In the genomic region with DNA sequence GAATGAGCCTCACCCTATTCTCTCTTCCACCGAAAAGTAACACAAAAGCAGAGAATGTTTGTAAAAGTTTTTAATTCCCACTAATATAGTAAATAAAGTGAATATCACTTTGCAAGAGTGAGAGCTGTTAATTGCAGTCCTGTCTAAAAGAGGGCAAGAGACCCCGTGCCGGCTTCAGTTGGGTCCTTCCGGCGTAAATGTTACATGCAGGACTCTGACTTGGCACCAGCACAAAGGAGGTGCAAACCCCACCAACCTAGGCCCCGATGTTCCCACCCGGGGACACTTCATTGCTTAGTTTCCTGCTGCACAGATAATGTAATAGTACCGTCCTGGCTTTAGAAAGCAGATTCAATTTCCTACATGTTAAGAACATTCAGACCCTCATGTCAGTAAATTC, we compare ENCODE assay signal across 1 cellular context.
TF ChIP-seq lines count a peak whose summit lies in the region.

No MANE protein-coding gene starts in this region.

TF ChIP-seq in SK-N-SH treated with all-trans-retinoic acid at 6 μM for 48 hours, 23 proteins besides CTCF, POLR2A, EP300 and RAD21 (continued from another document):
- TF ChIP-seq ZNF565 (CRISPR knock-in tag; conservative IDR thresholded peaks at IDR 0.05; ENCODE audit: low read depth) (no peak), ZFP30 (CRISPR knock-in tag; IDR thresholded peaks at IDR 0.05) (no peak), BACH2 (CRISPR knock-in tag; IDR thresholded peaks at IDR 0.05; ENCODE audit: borderline replicate concordance) (no peak), SNAI2 (CRISPR knock-in tag; IDR thresholded peaks at IDR 0.05) (no peak), ESRRG (CRISPR knock-in tag; IDR thresholded peaks at IDR 0.05) (no peak)
- TF ChIP-seq, protein P1, sequence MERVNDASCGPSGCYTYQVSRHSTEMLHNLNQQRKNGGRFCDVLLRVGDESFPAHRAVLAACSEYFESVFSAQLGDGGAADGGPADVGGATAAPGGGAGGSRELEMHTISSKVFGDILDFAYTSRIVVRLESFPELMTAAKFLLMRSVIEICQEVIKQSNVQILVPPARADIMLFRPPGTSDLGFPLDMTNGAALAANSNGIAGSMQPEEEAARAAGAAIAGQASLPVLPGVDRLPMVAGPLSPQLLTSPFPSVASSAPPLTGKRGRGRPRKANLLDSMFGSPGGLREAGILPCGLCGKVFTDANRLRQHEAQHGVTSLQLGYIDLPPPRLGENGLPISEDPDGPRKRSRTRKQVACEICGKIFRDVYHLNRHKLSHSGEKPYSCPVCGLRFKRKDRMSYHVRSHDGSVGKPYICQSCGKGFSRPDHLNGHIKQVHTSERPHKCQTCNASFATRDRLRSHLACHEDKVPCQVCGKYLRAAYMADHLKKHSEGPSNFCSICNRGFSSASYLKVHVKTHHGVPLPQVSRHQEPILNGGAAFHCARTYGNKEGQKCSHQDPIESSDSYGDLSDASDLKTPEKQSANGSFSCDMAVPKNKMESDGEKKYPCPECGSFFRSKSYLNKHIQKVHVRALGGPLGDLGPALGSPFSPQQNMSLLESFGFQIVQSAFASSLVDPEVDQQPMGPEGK (CRISPR knock-in tag; IDR thresholded peaks at IDR 0.05; ENCODE audit: borderline replicate concordance) = no peak
